ENCODE assay signal across 8 cellular contexts in genomic region chr19:1094655-1094977, GRCh38. TPM values are rescaled to one million over a fixed set of nuclear protein-coding genes. Genes with fewer than 3 reads are reported as not detected.
DNase-seq lines count a peak whose midpoint lies in the region; ATAC-seq lines count a peak whose summit lies in the region.

No MANE protein-coding gene starts in this region.

- ATAC-seq in HG02840 (IDR thresholded peaks at IDR 0.05; ENCODE audit: low FRiP score, unreplicated experiment): peak; percentile 4
- no peak for ATAC-seq in stimulated activated naive B cell treated with anti-CD40 and anti-IgM and Interleukin-4, amounts not matched to agents 10 μg/mL and 1 μg/mL and 100 μg/mL, for 72 hours (replicated peaks)
- ATAC-seq in GM19351 (IDR thresholded peaks at IDR 0.05; ENCODE audit: unreplicated experiment): no peak
- no peak for ATAC-seq in HG03439 (IDR thresholded peaks at IDR 0.05; ENCODE audit: unreplicated experiment)

- no peaks in the 10 kb centered on the region for H3K9me3 ChIP-seq in iPS-15b (ENCODE audit: control insufficient read depth, insufficient read depth, low read length)

- DNase-seq in activated T-helper 1 cell treated with anti-CD3 and anti-CD28 coated beads, Interleukin-12 subunit alpha, Interleukin-12 subunit beta, Interleukin-2, Interleukin-4 antibody, amounts not matched to agents 30 ng/mL and 10 ng/mL and 1 ng/mL, durations not matched to agents 14 hours and 24 hours and 36 hours (ENCODE audit: low spot score): no peak
- no peak for DNase-seq in stimulated activated naive B cell treated with anti-CD40 and anti-IgM and Interleukin-4, amounts not matched to agents 10 μg/mL and 1 μg/mL and 100 μg/mL, for 72 hours
- DNase-seq in NCI-H1694 treated with DMSO at 0.1 percent for 48 hours (lab: John Stamatoyannopoulos, UW) (no peak), cerebellar cortex (ENCODE audit: low spot score) (no peak)

- no peaks in the 10 kb centered on the region for H3K4me1 ChIP-seq in iPS-15b (ENCODE audit: control insufficient read depth, insufficient read depth, low read length)

- H3K36me3 ChIP-seq in iPS-15b (ENCODE audit: control insufficient read depth, insufficient read depth, low read length): peaks cover 18% of the 10 kb centered on the region

- peaks cover 3% of the 10 kb centered on the region for H3K9me3 Mint-ChIP-seq in activated T-helper 1 cell treated with anti-CD3 and anti-CD28 coated beads, Interleukin-12 subunit alpha, Interleukin-12 subunit beta, Interleukin-2, Interleukin-4 antibody, amounts not matched to agents 30 ng/mL and 10 ng/mL and 1 ng/mL, durations not matched to agents 14 hours and 24 hours and 36 hours
- H3K9me3 Mint-ChIP-seq in stimulated activated naive B cell treated with anti-CD40 and anti-IgM and Interleukin-4, amounts not matched to agents 10 μg/mL and 1 μg/mL and 100 μg/mL, for 72 hours: peaks cover 0 to 2% of the 10 kb centered on the region in 2 donors

- peaks cover 36% of the 10 kb centered on the region for H3K4me1 Mint-ChIP-seq in activated T-helper 1 cell treated with anti-CD3 and anti-CD28 coated beads, Interleukin-12 subunit alpha, Interleukin-12 subunit beta, Interleukin-2, Interleukin-4 antibody, amounts not matched to agents 30 ng/mL and 10 ng/mL and 1 ng/mL, durations not matched to agents 14 hours and 24 hours and 36 hours (ENCODE audit: low read depth)
- peaks cover 24 to 44% of the 10 kb centered on the region in 2 donors for H3K4me1 Mint-ChIP-seq in stimulated activated naive B cell treated with anti-CD40 and anti-IgM and Interleukin-4, amounts not matched to agents 10 μg/mL and 1 μg/mL and 100 μg/mL, for 72 hours

- intact Hi-C loops in activated T-helper 1 cell treated with anti-CD3 and anti-CD28 coated beads, Interleukin-12 subunit alpha, Interleukin-12 subunit beta, Interleukin-2, Interleukin-4 antibody, amounts not matched to agents 30 ng/mL and 10 ng/mL and 1 ng/mL, durations not matched to agents 14 hours and 24 hours and 36 hours (cut with micrococcal nuclease): no loop called here

- H3K36me3 Mint-ChIP-seq in activated T-helper 1 cell treated with anti-CD3 and anti-CD28 coated beads, Interleukin-12 subunit alpha, Interleukin-12 subunit beta, Interleukin-2, Interleukin-4 antibody, amounts not matched to agents 30 ng/mL and 10 ng/mL and 1 ng/mL, durations not matched to agents 14 hours and 24 hours and 36 hours (ENCODE audit: low read depth): peaks cover 5% of the 10 kb centered on the region
- H3K36me3 Mint-ChIP-seq in stimulated activated naive B cell treated with anti-CD40 and anti-IgM and Interleukin-4, amounts not matched to agents 10 μg/mL and 1 μg/mL and 100 μg/mL, for 72 hours: peaks cover 16 to 23% of the 10 kb centered on the region in 2 donors

- peak overlapping the region; percentile 90 for H3K9ac ChIP-seq in iPS-15b (ENCODE audit: low read depth, low read length)

- peak overlapping the region; percentile 84 for H3K27ac Mint-ChIP-seq in activated T-helper 1 cell treated with anti-CD3 and anti-CD28 coated beads, Interleukin-12 subunit alpha, Interleukin-12 subunit beta, Interleukin-2, Interleukin-4 antibody, amounts not matched to agents 30 ng/mL and 10 ng/mL and 1 ng/mL, durations not matched to agents 14 hours and 24 hours and 36 hours
- H3K27ac Mint-ChIP-seq in stimulated activated naive B cell treated with anti-CD40 and anti-IgM and Interleukin-4, amounts not matched to agents 10 μg/mL and 1 μg/mL and 100 μg/mL, for 72 hours: peak overlapping the region; percentile 98

- H3K27me3 ChIP-seq in iPS-15b (ENCODE audit: control insufficient read depth, insufficient read depth, low read length): no peaks in the 10 kb centered on the region

- peak overlapping the region; percentile 78 for H3K4me3 ChIP-seq in iPS-15b (ENCODE audit: low read depth, low read length)

- peaks cover 2% of the 10 kb centered on the region for H3K27me3 Mint-ChIP-seq in activated T-helper 1 cell treated with anti-CD3 and anti-CD28 coated beads, Interleukin-12 subunit alpha, Interleukin-12 subunit beta, Interleukin-2, Interleukin-4 antibody, amounts not matched to agents 30 ng/mL and 10 ng/mL and 1 ng/mL, durations not matched to agents 14 hours and 24 hours and 36 hours (ENCODE audit: insufficient read depth)
- H3K27me3 Mint-ChIP-seq in stimulated activated naive B cell treated with anti-CD40 and anti-IgM and Interleukin-4, amounts not matched to agents 10 μg/mL and 1 μg/mL and 100 μg/mL, for 72 hours: no peaks in the 10 kb centered on the region

- peak overlapping the region; percentile 94 for H3K4me3 Mint-ChIP-seq in activated T-helper 1 cell treated with anti-CD3 and anti-CD28 coated beads, Interleukin-12 subunit alpha, Interleukin-12 subunit beta, Interleukin-2, Interleukin-4 antibody, amounts not matched to agents 30 ng/mL and 10 ng/mL and 1 ng/mL, durations not matched to agents 14 hours and 24 hours and 36 hours
- H3K4me3 Mint-ChIP-seq in stimulated activated naive B cell treated with anti-CD40 and anti-IgM and Interleukin-4, amounts not matched to agents 10 μg/mL and 1 μg/mL and 100 μg/mL, for 72 hours: peak overlapping the region; percentile 94 to 96

RNA-seq across cellular contexts. Expression of gene POLR2E, which starts 0.6 kb away (rescaled TPM):
- total RNA-seq in activated T-helper 1 cell treated with anti-CD3 and anti-CD28 coated beads, Interleukin-12 subunit alpha, Interleukin-12 subunit beta, Interleukin-2, Interleukin-4 antibody, amounts not matched to agents 30 ng/mL and 10 ng/mL and 1 ng/mL, durations not matched to agents 14 hours and 24 hours and 36 hours: 265 and 282 TPM in 2 replicates

RNA-seq across cellular contexts. Expression of gene GPX4, which starts 9.2 kb away (rescaled TPM):
- 236 and 241 TPM in 2 replicates for total RNA-seq in activated T-helper 1 cell treated with anti-CD3 and anti-CD28 coated beads, Interleukin-12 subunit alpha, Interleukin-12 subunit beta, Interleukin-2, Interleukin-4 antibody, amounts not matched to agents 30 ng/mL and 10 ng/mL and 1 ng/mL, durations not matched to agents 14 hours and 24 hours and 36 hours

RNA-seq across cellular contexts. Expression of gene ARHGAP45, which starts 27.6 kb away (rescaled TPM):
- 201 and 202 TPM in 2 replicates for total RNA-seq in activated T-helper 1 cell treated with anti-CD3 and anti-CD28 coated beads, Interleukin-12 subunit alpha, Interleukin-12 subunit beta, Interleukin-2, Interleukin-4 antibody, amounts not matched to agents 30 ng/mL and 10 ng/mL and 1 ng/mL, durations not matched to agents 14 hours and 24 hours and 36 hours

RNA-seq across cellular contexts. Expression of gene ABCA7, which starts 54.7 kb away (rescaled TPM):
- total RNA-seq in activated T-helper 1 cell treated with anti-CD3 and anti-CD28 coated beads, Interleukin-12 subunit alpha, Interleukin-12 subunit beta, Interleukin-2, Interleukin-4 antibody, amounts not matched to agents 30 ng/mL and 10 ng/mL and 1 ng/mL, durations not matched to agents 14 hours and 24 hours and 36 hours: 15.8 and 18.3 TPM in 2 replicates
